Comparison of ENCODE assay signal across 8 cellular contexts in genomic region chr16:30121741-30122620, GRCh38. TPM values are rescaled to one million over a fixed set of nuclear protein-coding genes. Genes with fewer than 3 reads are reported as not detected.
A peak's percentile ranks its signal among the peaks of the same experiment; 100 is the strongest.
DNase-seq lines count a peak whose midpoint lies in the region; ATAC-seq and TF ChIP-seq lines count a peak whose summit lies in the region.

No MANE protein-coding gene starts in this region.

- H3K36me3 ChIP-seq in HUES48 (ENCODE audit: control insufficient read depth, insufficient read depth, low read length): peaks cover 17% of the 10 kb centered on the region
- H3K36me3 ChIP-seq in body of pancreas (replicated peaks in 1 of 2; ENCODE audit: insufficient read depth in 1 of 2, low read depth in 2 of 2): peaks cover 0 to 3% of the 10 kb centered on the region in 2 donors

- peak overlapping the region; percentile 96 for H3K27ac Mint-ChIP-seq in stimulated activated naive B cell treated with anti-CD40 and anti-IgM and Interleukin-4, amounts not matched to agents 10 μg/mL and 1 μg/mL and 100 μg/mL, for 72 hours

- H3K9me3 ChIP-seq in HUES48 (ENCODE audit: control insufficient read depth, insufficient read depth, low read length) (no peaks in the 10 kb centered on the region), body of pancreas (no peaks in the 10 kb centered on the region)

- H3K27me3 ChIP-seq in HUES48 (ENCODE audit: control insufficient read depth, insufficient read depth, low read length): no peaks in the 10 kb centered on the region
- H3K27me3 ChIP-seq in body of pancreas: no peaks in the 10 kb centered on the region

- no peaks in the 10 kb centered on the region for H3K9me3 Mint-ChIP-seq in stimulated activated naive B cell treated with anti-CD40 and anti-IgM and Interleukin-4, amounts not matched to agents 10 μg/mL and 1 μg/mL and 100 μg/mL, for 72 hours

- H3K4me1 ChIP-seq in HUES48 (ENCODE audit: control insufficient read depth, insufficient read depth, low read length): peaks cover 5% of the 10 kb centered on the region; the same call in 1 of the 2 replicates
- peaks cover 24% of the 10 kb centered on the region for H3K4me1 ChIP-seq in body of pancreas

- TF ChIP-seq CTCF in body of pancreas (IDR thresholded peaks at IDR 0.05): no peak

- H3K9ac ChIP-seq in HUES48 (ENCODE audit: low read depth, low read length): no peak overlapping the region

- H3K4me1 Mint-ChIP-seq in stimulated activated naive B cell treated with anti-CD40 and anti-IgM and Interleukin-4, amounts not matched to agents 10 μg/mL and 1 μg/mL and 100 μg/mL, for 72 hours: peaks cover 12 to 39% of the 10 kb centered on the region in 2 donors

- DNase-seq in body of pancreas (peak in 3 of 4 donors; percentile 39 to 43 (median 39)), iris pigment epithelial cell (ENCODE audit: low read depth) (peak; percentile 6)
- no peak for DNase-seq in stimulated activated naive B cell treated with anti-CD40 and anti-IgM and Interleukin-4, amounts not matched to agents 10 μg/mL and 1 μg/mL and 100 μg/mL, for 72 hours
- no peak for DNase-seq in stimulated activated CD4-positive, alpha-beta T cell treated with anti-CD3 and anti-CD28 coated beads, Interleukin-12 subunit alpha, Interleukin-12 subunit beta, amount 100 ng/mL, for 4 hours

- peak overlapping the region; percentile 87 to 92 for H3K4me3 Mint-ChIP-seq in stimulated activated naive B cell treated with anti-CD40 and anti-IgM and Interleukin-4, amounts not matched to agents 10 μg/mL and 1 μg/mL and 100 μg/mL, for 72 hours

- intact Hi-C loops in body of pancreas (cut with DNase I): no loop called here

- H3K27me3 Mint-ChIP-seq in stimulated activated naive B cell treated with anti-CD40 and anti-IgM and Interleukin-4, amounts not matched to agents 10 μg/mL and 1 μg/mL and 100 μg/mL, for 72 hours: no peaks in the 10 kb centered on the region

- H3K36me3 Mint-ChIP-seq in stimulated activated naive B cell treated with anti-CD40 and anti-IgM and Interleukin-4, amounts not matched to agents 10 μg/mL and 1 μg/mL and 100 μg/mL, for 72 hours: peaks cover 13 to 18% of the 10 kb centered on the region in 2 donors

- H3K27ac ChIP-seq in HUES48 (ENCODE audit: low read depth, low read length) (no peak overlapping the region), body of pancreas (peak overlapping the region in 3 of 4 donors; percentile 70 to 81 (median 81))

- H3K4me3 ChIP-seq in HUES48 (ENCODE audit: low read depth, low read length) (peak overlapping the region; percentile 74), body of pancreas (peak overlapping the region in 1 of 2 donors; percentile 79)

- 52 to 68% methylated on average over 16 to 32 of the region's 32 CpGs for WGBS in body of pancreas, 2 donors

- ATAC-seq in body of pancreas: no peak
- ATAC-seq in stimulated activated naive B cell treated with anti-CD40 and anti-IgM and Interleukin-4, amounts not matched to agents 10 μg/mL and 1 μg/mL and 100 μg/mL, for 72 hours (replicated peaks): no peak
- no peak for ATAC-seq in GM19463 (IDR thresholded peaks at IDR 0.05; ENCODE audit: unreplicated experiment)
- no peak for ATAC-seq in GM19467 (IDR thresholded peaks at IDR 0.05; ENCODE audit: unreplicated experiment)
- no peak for ATAC-seq in HG03378 (IDR thresholded peaks at IDR 0.05; ENCODE audit: unreplicated experiment)

- no peak for TF ChIP-seq POLR2A in body of pancreas (IDR thresholded peaks at IDR 0.05)

RNA-seq across cellular contexts. Expression of gene MAPK3, which starts 1.0 kb away (rescaled TPM):
- total RNA-seq in body of pancreas: 10 to 100 TPM; 28.8 to 35.3 TPM

RNA-seq across cellular contexts. Expression of gene GDPD3, which starts 8.6 kb away (rescaled TPM):
- 1 to 10 TPM in 1 of 2 donors, not detected in 1; 1.8 TPM for total RNA-seq in body of pancreas

RNA-seq across cellular contexts. Expression of gene YPEL3, which starts 26.0 kb away (rescaled TPM):
- 10 to 100 TPM; 28.3 to 84.8 TPM for total RNA-seq in body of pancreas

RNA-seq across cellular contexts. Expression of gene TBX6, which starts 30.3 kb away (rescaled TPM):
- total RNA-seq in body of pancreas: 1 to 10 TPM; 1.8 to 2.6 TPM

RNA-seq across cellular contexts. Expression of gene PPP4C, which starts 46.2 kb away (rescaled TPM):
- 10 to 100 TPM; 29.3 to 32.2 TPM for total RNA-seq in body of pancreas

Comparison
In these comparisons a context has a peak if more than half of its experiments do, and no peak if none do; other contexts are left out.
1. DNase-seq: peak in body of pancreas (3 of 4) and iris pigment epithelial cell (single experiment); none in stimulated activated naive B cell treated with anti-CD40 and anti-IgM and Interleukin-4, amounts not matched to agents 10 μg/mL and 1 μg/mL and 100 μg/mL, for 72 hours (single experiment) and stimulated activated CD4-positive, alpha-beta T cell treated with anti-CD3 and anti-CD28 coated beads, Interleukin-12 subunit alpha, Interleukin-12 subunit beta, amount 100 ng/mL, for 4 hours (single experiment).